ENCODE assay signal across 8 cellular contexts in genomic region chr16:28846080-28846932, GRCh38. TPM values are rescaled to one million over a fixed set of nuclear protein-coding genes. Genes with fewer than 3 reads are reported as not detected.
DNase-seq lines count a peak whose midpoint lies in the region; ATAC-seq and TF ChIP-seq lines count a peak whose summit lies in the region.

Gene TUFM (minus strand): TSS chr16:28846348. CDS start chr16:28846269, 79 bp downstream.

- H3K27ac ChIP-seq in thyroid gland, result peak within 1 kb of the TSS; percentile 71 to 82 (median 82)

- peak within 1 kb of the TSS; percentile 97 for H3K4me3 Mint-ChIP-seq in activated naive CD8-positive, alpha-beta T cell treated with anti-CD3 and anti-CD28 coated beads for 36 hours
- peak within 1 kb of the TSS; percentile 89 for H3K4me3 Mint-ChIP-seq in glutamatergic neuron (ENCODE audit: unreplicated experiment)
- peak within 1 kb of the TSS; percentile 95 for H3K4me3 Mint-ChIP-seq in osteocyte (ENCODE audit: unreplicated experiment)

- H3K9me3 Mint-ChIP-seq in activated naive CD8-positive, alpha-beta T cell treated with anti-CD3 and anti-CD28 coated beads for 36 hours, result no peaks in the 10 kb centered on the region
- H3K9me3 Mint-ChIP-seq in glutamatergic neuron (ENCODE audit: unreplicated experiment) (peaks cover 3% of the 10 kb centered on the region), osteocyte (ENCODE audit: unreplicated experiment) (no peaks in the 10 kb centered on the region)

- ATAC-seq in HG02610 (IDR thresholded peaks at IDR 0.05; ENCODE audit: unreplicated experiment), result peak; percentile 91

- TF ChIP-seq CTCF in GM10266 (IDR thresholded peaks at IDR 0.05; ENCODE audit: control insufficient read depth, insufficient read depth, low read depth, missing control alignments) (peak; percentile 81), glutamatergic neuron (IDR thresholded peaks at IDR 0.05; ENCODE audit: partially characterized antibody, unreplicated experiment) (peak; percentile 61), osteocyte (IDR thresholded peaks at IDR 0.05) (peak; percentile 68), thyroid gland (IDR thresholded peaks at IDR 0.05) (peak; percentile 52 to 77 (median 70))

- peak in 1 of 2 donors; percentile 72 for TF ChIP-seq POLR2A in thyroid gland (IDR thresholded peaks at IDR 0.05)

- H3K4me1 ChIP-seq in thyroid gland, result peaks cover 14 to 17% of the 10 kb centered on the region in 2 donors

- no peaks in the 10 kb centered on the region for H3K27me3 Mint-ChIP-seq in activated naive CD8-positive, alpha-beta T cell treated with anti-CD3 and anti-CD28 coated beads for 36 hours
- peaks cover 3% of the 10 kb centered on the region for H3K27me3 Mint-ChIP-seq in glutamatergic neuron (ENCODE audit: unreplicated experiment)
- H3K27me3 Mint-ChIP-seq in osteocyte (ENCODE audit: unreplicated experiment), result no peaks in the 10 kb centered on the region

- H3K36me3 ChIP-seq in thyroid gland, result peaks cover 28% of the 10 kb centered on the region in 2 donors

- no peaks in the 10 kb centered on the region for H3K27me3 ChIP-seq in thyroid gland

- peak within 1 kb of the TSS; percentile 72 to 95 (median 74) for H3K4me3 ChIP-seq in thyroid gland (replicated peaks in 1 of 3)

- WGBS in thyroid gland, 2 donors, result 0 to 3% methylated on average over 7 to 24 of the region's 73 CpGs

- H3K27ac Mint-ChIP-seq in activated naive CD8-positive, alpha-beta T cell treated with anti-CD3 and anti-CD28 coated beads for 36 hours, result peak within 1 kb of the TSS; percentile 97
- peak within 1 kb of the TSS; percentile 87 for H3K27ac Mint-ChIP-seq in glutamatergic neuron (ENCODE audit: unreplicated experiment)
- H3K27ac Mint-ChIP-seq in osteocyte (ENCODE audit: unreplicated experiment), result peak within 1 kb of the TSS; percentile 96

- peaks cover 9% of the 10 kb centered on the region for H3K4me1 Mint-ChIP-seq in activated naive CD8-positive, alpha-beta T cell treated with anti-CD3 and anti-CD28 coated beads for 36 hours
- H3K4me1 Mint-ChIP-seq in glutamatergic neuron (ENCODE audit: low read depth, unreplicated experiment) (peaks cover 10% of the 10 kb centered on the region), osteocyte (ENCODE audit: unreplicated experiment) (peaks cover 27% of the 10 kb centered on the region)

- no peaks in the 10 kb centered on the region for H3K9me3 ChIP-seq in thyroid gland

- H3K36me3 Mint-ChIP-seq in activated naive CD8-positive, alpha-beta T cell treated with anti-CD3 and anti-CD28 coated beads for 36 hours, result peaks cover 28% of the 10 kb centered on the region
- H3K36me3 Mint-ChIP-seq in glutamatergic neuron (ENCODE audit: unreplicated experiment), result peaks cover 4% of the 10 kb centered on the region
- peaks cover 21% of the 10 kb centered on the region for H3K36me3 Mint-ChIP-seq in osteocyte (ENCODE audit: unreplicated experiment)

- intact Hi-C loops in thyroid gland (cut with DNase I), result no loop called here

- DNase-seq in GM10266 (ENCODE audit: extremely low spot score) (peak; percentile 95), NCI-H1092 treated with DMSO at 0.1 percent for 48 hours (lab: John Stamatoyannopoulos, UW) (peak; percentile 99), SKM-1 treated with dmso at 0.1 percent for 144 hours (lab: John Stamatoyannopoulos, UW; ENCODE audit: unreplicated experiment) (peak; percentile 97), glutamatergic neuron (peak; percentile 98), osteocyte (ENCODE audit: extremely low spot score, unreplicated experiment) (peak; percentile 99), thyroid gland (peak; percentile 98 to 99)
- DNase-seq in activated naive CD8-positive, alpha-beta T cell treated with anti-CD3 and anti-CD28 coated beads for 36 hours, result peak; percentile 99

RNA-seq across cellular contexts. Expression of gene TUFM, which starts in this region (rescaled TPM):
- total RNA-seq in activated naive CD8-positive, alpha-beta T cell treated with anti-CD3 and anti-CD28 coated beads for 36 hours, result 100 to 1,000 TPM; 360 to 382 TPM
- total RNA-seq in glutamatergic neuron (ENCODE audit: unreplicated experiment) (143 TPM), osteocyte (122 and 132 TPM in 2 replicates), thyroid gland (100 to 1,000 TPM in 3 of 4 donors, 10 to 100 TPM in 1; 95.7 to 172 (median 126) TPM)

Comparison
In these comparisons a context has a peak if more than half of its experiments do, and no peak if none do; other contexts are left out.
1. Peak in every context shown above with its lines: DNase-seq, ATAC-seq, H3K4me3 ChIP-seq and H3K27ac ChIP-seq.